1 cellular context compared by ENCODE assay signal in the genomic region with DNA sequence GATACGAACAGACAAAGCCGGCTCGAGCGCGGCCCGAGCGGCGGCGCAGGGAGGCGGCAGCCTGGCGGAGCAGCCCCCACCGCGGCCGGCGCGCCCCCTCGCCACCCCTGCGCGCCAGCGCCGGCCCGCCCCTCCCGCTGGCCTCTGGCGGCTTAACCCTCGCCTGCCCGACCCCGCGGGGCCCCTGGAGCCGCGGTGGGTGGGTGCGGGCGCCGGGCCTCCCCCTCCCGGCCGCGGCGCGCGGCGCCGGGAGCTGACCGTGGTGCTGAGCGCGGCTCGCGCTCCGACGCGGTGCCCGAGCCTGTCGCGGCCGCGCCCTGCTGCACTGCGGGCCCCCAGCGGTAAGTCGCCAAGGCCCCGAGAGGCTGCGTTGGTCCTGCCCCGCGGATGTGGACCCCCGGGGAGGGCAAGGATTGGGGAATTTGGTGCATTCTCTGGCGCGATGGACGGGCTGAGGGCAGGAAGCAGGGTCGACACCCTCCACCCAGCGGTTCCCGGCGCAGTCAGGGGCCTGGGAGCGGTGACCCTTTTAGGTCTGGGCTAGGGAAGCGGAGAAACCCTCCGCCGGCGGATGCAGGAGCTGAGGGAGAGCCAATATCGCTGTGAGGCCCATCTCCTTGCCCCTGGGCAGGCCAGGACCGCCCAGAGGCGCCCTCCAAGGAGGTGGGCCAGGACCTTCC.
A peak's percentile ranks its signal among the peaks of the same experiment; 100 is the strongest.
TF ChIP-seq lines count a peak whose summit lies in the region.

No MANE protein-coding gene starts in this region.

TF ChIP-seq in HepG2, 621 proteins besides CTCF, POLR2A, EP300 and RAD21 (continued from another document and continues in another):
- TF ChIP-seq ZFP91 (CRISPR knock-in tag; IDR thresholded peaks at IDR 0.05; ENCODE audit: borderline replicate concordance) (no peak; the same call in 1 of the 2 replicates), RNF219 (CRISPR knock-in tag; IDR thresholded peaks at IDR 0.05) (no peak), YEATS4 (CRISPR knock-in tag; IDR thresholded peaks at IDR 0.05; ENCODE audit: borderline replicate concordance) (no peak), HES4 (CRISPR knock-in tag; IDR thresholded peaks at IDR 0.05; ENCODE audit: borderline replicate concordance) (peak; percentile 84), KDM1A (CRISPR knock-in tag; IDR thresholded peaks at IDR 0.05) (no peak), SKIL (CRISPR knock-in tag; IDR thresholded peaks at IDR 0.05; ENCODE audit: borderline replicate concordance) (no peak), TCF7L2 (IDR thresholded peaks at IDR 0.05; ENCODE audit: low read depth, low read length) (no peak), FLYWCH1 (CRISPR knock-in tag; IDR thresholded peaks at IDR 0.05) (no peak), MXD3 (CRISPR knock-in tag; IDR thresholded peaks at IDR 0.05) (no peak), ZSCAN20 (CRISPR knock-in tag; IDR thresholded peaks at IDR 0.05; ENCODE audit: borderline replicate concordance) (no peak; the same call in 1 of the 2 replicates), TBP (CRISPR knock-in tag; IDR thresholded peaks at IDR 0.05) (no peak), KDM2A (CRISPR knock-in tag; IDR thresholded peaks at IDR 0.05; ENCODE audit: borderline replicate concordance, low read depth) (no peak), MTF2 (CRISPR knock-in tag; IDR thresholded peaks at IDR 0.05; ENCODE audit: borderline replicate concordance) (0 out of 2 replicates have a peak, but pooled peaks have one; percentile 47), MLLT10 (CRISPR knock-in tag; IDR thresholded peaks at IDR 0.05) (no peak), ZNF574 (CRISPR knock-in tag; IDR thresholded peaks at IDR 0.05) (0 out of 2 replicates have a peak, but pooled peaks have one; percentile 30), DDIT3 (CRISPR knock-in tag; IDR thresholded peaks at IDR 0.05) (no peak), ADNP (CRISPR knock-in tag; IDR thresholded peaks at IDR 0.05) (no peak), SNAPC5 (CRISPR knock-in tag; IDR thresholded peaks at IDR 0.05; ENCODE audit: borderline replicate concordance) (no peak), GPBP1L1 (CRISPR knock-in tag; IDR thresholded peaks at IDR 0.05) (no peak), ZNF3 (CRISPR knock-in tag; IDR thresholded peaks at IDR 0.05) (no peak), ZFP36L1 (CRISPR knock-in tag; IDR thresholded peaks at IDR 0.05) (no peak), ZBTB37 (CRISPR knock-in tag; IDR thresholded peaks at IDR 0.05) (no peak), ZNF513 (CRISPR knock-in tag; conservative IDR thresholded peaks at IDR 0.05) (no peak), ZNF44 (CRISPR knock-in tag; IDR thresholded peaks at IDR 0.05) (no peak), THRA (CRISPR knock-in tag; IDR thresholded peaks at IDR 0.05; ENCODE audit: borderline replicate concordance) (no peak), ZNF224 (CRISPR knock-in tag; IDR thresholded peaks at IDR 0.05) (no peak), SATB2 (CRISPR knock-in tag; IDR thresholded peaks at IDR 0.05) (no peak), ZNF160 (CRISPR knock-in tag; IDR thresholded peaks at IDR 0.05) (no peak; the same call in 1 of the 2 replicates), ISL2 (CRISPR knock-in tag; IDR thresholded peaks at IDR 0.05) (no peak), CHCHD3 (CRISPR knock-in tag; IDR thresholded peaks at IDR 0.05) (0 out of 2 replicates have a peak, but pooled peaks have one; percentile 75), SP2 (CRISPR knock-in tag; IDR thresholded peaks at IDR 0.05) (0 out of 2 replicates have a peak, but pooled peaks have one; percentile 26), ZNF24 (IDR thresholded peaks at IDR 0.05) (no peak), DR1 (CRISPR knock-in tag; IDR thresholded peaks at IDR 0.05) (no peak), RXRB (CRISPR knock-in tag; IDR thresholded peaks at IDR 0.05; ENCODE audit: borderline replicate concordance) (no peak), ZEB1 (IDR thresholded peaks at IDR 0.05; ENCODE audit: insufficient replicate concordance, low read depth) (no peak), SP4 (CRISPR knock-in tag; IDR thresholded peaks at IDR 0.05) (no peak)
- TF ChIP-seq, protein P1, sequence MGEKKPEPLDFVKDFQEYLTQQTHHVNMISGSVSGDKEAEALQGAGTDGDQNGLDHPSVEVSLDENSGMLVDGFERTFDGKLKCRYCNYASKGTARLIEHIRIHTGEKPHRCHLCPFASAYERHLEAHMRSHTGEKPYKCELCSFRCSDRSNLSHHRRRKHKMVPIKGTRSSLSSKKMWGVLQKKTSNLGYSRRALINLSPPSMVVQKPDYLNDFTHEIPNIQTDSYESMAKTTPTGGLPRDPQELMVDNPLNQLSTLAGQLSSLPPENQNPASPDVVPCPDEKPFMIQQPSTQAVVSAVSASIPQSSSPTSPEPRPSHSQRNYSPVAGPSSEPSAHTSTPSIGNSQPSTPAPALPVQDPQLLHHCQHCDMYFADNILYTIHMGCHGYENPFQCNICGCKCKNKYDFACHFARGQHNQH (CRISPR knock-in tag; IDR thresholded peaks at IDR 0.05) = no peak
- TF ChIP-seq, protein P2, sequence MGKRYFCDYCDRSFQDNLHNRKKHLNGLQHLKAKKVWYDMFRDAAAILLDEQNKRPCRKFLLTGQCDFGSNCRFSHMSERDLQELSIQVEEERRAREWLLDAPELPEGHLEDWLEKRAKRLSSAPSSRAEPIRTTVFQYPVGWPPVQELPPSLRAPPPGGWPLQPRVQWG (CRISPR knock-in tag; IDR thresholded peaks at IDR 0.05; ENCODE audit: borderline replicate concordance, low read depth) = no peak
- TF ChIP-seq, protein P3, sequence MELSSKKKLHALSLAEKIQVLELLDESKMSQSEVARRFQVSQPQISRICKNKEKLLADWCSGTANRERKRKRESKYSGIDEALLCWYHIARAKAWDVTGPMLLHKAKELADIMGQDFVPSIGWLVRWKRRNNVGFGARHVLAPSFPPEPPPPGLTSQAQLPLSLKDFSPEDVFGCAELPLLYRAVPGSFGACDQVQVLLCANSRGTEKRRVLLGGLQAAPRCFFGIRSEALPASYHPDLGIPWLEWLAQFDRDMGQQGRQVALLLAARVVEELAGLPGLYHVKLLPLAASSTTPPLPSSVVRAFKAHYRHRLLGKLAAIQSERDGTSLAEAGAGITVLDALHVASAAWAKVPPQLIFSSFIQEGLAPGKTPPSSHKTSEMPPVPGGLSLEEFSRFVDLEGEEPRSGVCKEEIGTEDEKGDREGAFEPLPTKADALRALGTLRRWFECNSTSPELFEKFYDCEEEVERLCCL (CRISPR knock-in tag; IDR thresholded peaks at IDR 0.05; ENCODE audit: borderline replicate concordance) = no peak
